13 cellular contexts compared by ENCODE assay signal in genomic region chr2:205405752-205406151, GRCh38.
DNase-seq lines count a peak whose midpoint lies in the region; ATAC-seq and TF ChIP-seq lines count a peak whose summit lies in the region.
"Had no signal": no experiment of that assay in that cellular context is flagged by ENCODE, and none has a peak within 500 bp of the region (broad histone marks: within the 10 kb centered on the region; RNA-seq: fewer than 3 reads in every experiment).

No MANE protein-coding gene starts in this region.

- H2AFZ ChIP-seq in smooth muscle cell (ENCODE audit: low read depth) = no peak overlapping the region

- H3K4me3 ChIP-seq in fibroblast of pulmonary artery (replicated peaks; ENCODE audit: low read depth, low read length) = no peak overlapping the region
- no peak overlapping the region for H3K4me3 ChIP-seq in smooth muscle cell
- no peak overlapping the region for H3K4me3 ChIP-seq in thyroid gland (replicated peaks in 1 of 3)
- H3K4me3 ChIP-seq: colonic mucosa, pancreas, stomach had no signal

- ATAC-seq in SK-N-SH treated with all-trans-retinoic acid at 6 μM for 48 hours (peak; percentile 72), GM21723 (IDR thresholded peaks at IDR 0.05; ENCODE audit: unreplicated experiment) (no peak)

- TF ChIP-seq CTCF in fibroblast of pulmonary artery (IDR thresholded peaks at IDR 0.05; ENCODE audit: low read length, missing control alignments) = no peak
- no peak for TF ChIP-seq CTCF in smooth muscle cell (IDR thresholded peaks at IDR 0.05; ENCODE audit: borderline replicate concordance, insufficient read depth, poor library complexity, severe bottlenecking)
- TF ChIP-seq CTCF in thyroid gland (IDR thresholded peaks at IDR 0.05) = no peak

- H3K79me2 ChIP-seq in smooth muscle cell (ENCODE audit: low read depth) = no peaks in the 10 kb centered on the region

- H3K36me3 ChIP-seq in smooth muscle cell (ENCODE audit: low read depth) (no peaks in the 10 kb centered on the region), thyroid gland (no peaks in the 10 kb centered on the region)
- H3K36me3 ChIP-seq: colonic mucosa, pancreas, stomach had no signal

- no peaks in the 10 kb centered on the region for H3K9me3 ChIP-seq in smooth muscle cell (replicated peaks; ENCODE audit: low read depth)
- H3K9me3 ChIP-seq in thyroid gland = no peaks in the 10 kb centered on the region
- H3K9me3 ChIP-seq: colonic mucosa, pancreas, stomach had no signal

- H3K27ac ChIP-seq in smooth muscle cell (ENCODE audit: low read depth) = peak overlapping the region; percentile 17
- H3K27ac ChIP-seq in thyroid gland = no peak overlapping the region
- H3K27ac ChIP-seq: colonic mucosa, pancreas, stomach had no signal

- no peaks in the 10 kb centered on the region for H4K20me1 ChIP-seq in smooth muscle cell (ENCODE audit: low read depth)

- peak overlapping the region; percentile 21 for H3K4me2 ChIP-seq in smooth muscle cell

- no peaks in the 10 kb centered on the region for H3K27me3 ChIP-seq in smooth muscle cell (ENCODE audit: low read depth)
- no peaks in the 10 kb centered on the region for H3K27me3 ChIP-seq in thyroid gland
- H3K27me3 ChIP-seq: colonic mucosa, pancreas, stomach had no signal

- H3K4me1 ChIP-seq in smooth muscle cell (ENCODE audit: low read depth) (no peaks in the 10 kb centered on the region), thyroid gland (peaks cover 0 to 10% of the 10 kb centered on the region in 2 donors)
- H3K4me1 ChIP-seq: colonic mucosa had no signal

- intact Hi-C loops in thyroid gland (cut with DNase I) = no loop called here

- DNase-seq in GM04504 (ENCODE audit: low read depth) (peak; percentile 59), fibroblast of pulmonary artery (ENCODE audit: low read depth) (peak; percentile 91), smooth muscle cell (lab: John Stamatoyannopoulos, UW; ENCODE audit: unreplicated experiment) (no peak), cerebellar cortex (ENCODE audit: low spot score) (no peak), thyroid gland (no peak)
- DNase-seq: colonic mucosa; NCI-H2081; pancreas; stimulated activated CD4-positive, alpha-beta T cell treated with anti-CD3 and anti-CD28 coated beads, Interleukin-4, amount 100 ng/mL, for 24 hours; stomach; T-helper 1 cell had no signal

- H3K9ac ChIP-seq in smooth muscle cell (ENCODE audit: low read depth) = no peak overlapping the region

- no peak for TF ChIP-seq POLR2A in thyroid gland (IDR thresholded peaks at IDR 0.05)

- WGBS in smooth muscle cell (ENCODE audit: low lambda C conversion rate) = 72% methylated on average over 3 of the region's 3 CpGs
- 83 to 85% methylated on average over 3 of the region's 3 CpGs for WGBS in thyroid gland, 2 donors

- no peaks in the 10 kb centered on the region for H3F3A ChIP-seq in smooth muscle cell (ENCODE audit: low read depth)

TF ChIP-seq in SK-N-SH treated with all-trans-retinoic acid at 6 μM for 48 hours, 23 proteins besides CTCF, POLR2A, EP300 and RAD21:
- TF ChIP-seq ZFP30 (CRISPR knock-in tag; IDR thresholded peaks at IDR 0.05) (no peak), PPARA (CRISPR knock-in tag; IDR thresholded peaks at IDR 0.05; ENCODE audit: borderline replicate concordance) (no peak), POU6F1 (CRISPR knock-in tag; IDR thresholded peaks at IDR 0.05; ENCODE audit: borderline replicate concordance, low read depth) (peak; percentile 69; the same call in 1 of the 2 replicates), ISL1 (CRISPR knock-in tag; IDR thresholded peaks at IDR 0.05) (peak; percentile 56)
TF ChIP-seq in SK-N-SH treated with all-trans-retinoic acid at 6 μM for 48 hours: peak in this region for 2.

Comparison
In these comparisons a context has a peak if more than half of its experiments do, and no peak if none do; other contexts are left out.
1. DNase-seq: peak in GM04504 (single experiment) and fibroblast of pulmonary artery (single experiment); none in smooth muscle cell (single experiment), cerebellar cortex (single experiment) and thyroid gland (0 of 2).